11 cellular contexts compared by ENCODE assay signal in genomic region chr3:66493464-66494099, GRCh38. TPM values are rescaled to one million over a fixed set of nuclear protein-coding genes. Genes with fewer than 3 reads are reported as not detected.
DNase-seq lines count a peak whose midpoint lies in the region; ATAC-seq and TF ChIP-seq lines count a peak whose summit lies in the region.
"Had no signal": no experiment of that assay in that cellular context is flagged by ENCODE, and none has a peak within 500 bp of the region (broad histone marks: within the 10 kb centered on the region; RNA-seq: fewer than 3 reads in every experiment).

No MANE protein-coding gene starts in this region.

- no peaks in the 10 kb centered on the region for H3K9me3 ChIP-seq in heart left ventricle
- no peaks in the 10 kb centered on the region for H3K9me3 ChIP-seq in left lung
- H3K9me3 ChIP-seq in tibial nerve: no peaks in the 10 kb centered on the region
- H3K9me3 ChIP-seq: heart right ventricle had no signal

- H3K4me1 ChIP-seq in heart left ventricle (peaks cover 11 to 98% (median 87%) of the 10 kb centered on the region in 12 donors), left lung (peaks cover 39 to 77% of the 10 kb centered on the region in 2 donors), tibial nerve (peaks cover 0 to 88% (median 73%) of the 10 kb centered on the region in 4 donors)

- H3K4me3 ChIP-seq in heart left ventricle: no peak overlapping the region
- no peak overlapping the region for H3K4me3 ChIP-seq in left lung
- H3K4me3 ChIP-seq in tibial nerve: no peak overlapping the region
- H3K4me3 ChIP-seq in lower leg skin (ENCODE audit: low read depth, poor library complexity, severe bottlenecking): no peak overlapping the region
- H3K4me3 ChIP-seq: heart right ventricle had no signal

- peak overlapping the region; percentile 51 for H3K4me3 Mint-ChIP-seq in activated CD4-positive, alpha-beta memory T cell treated with anti-CD3 and anti-CD28 coated beads for 36 hours

- WGBS in heart left ventricle, 4 donors: 71 to 82% (median 74%) methylated on average over 5 of the region's 5 CpGs
- WGBS in tibial nerve, 2 donors: 68 to 69% methylated on average over 5 of the region's 5 CpGs
- WGBS in lower leg skin, 2 donors: 71 to 73% methylated on average over 5 of the region's 5 CpGs

- H3K27ac Mint-ChIP-seq in activated CD4-positive, alpha-beta memory T cell treated with anti-CD3 and anti-CD28 coated beads for 36 hours: peak overlapping the region; percentile 56

- H3K27me3 Mint-ChIP-seq in activated CD4-positive, alpha-beta memory T cell treated with anti-CD3 and anti-CD28 coated beads for 36 hours: no peaks in the 10 kb centered on the region

- intact Hi-C loops in heart left ventricle (cut with DNase I): loop anchor here in 1 of 10 donors (2.0 kb wide), 1 partner anchor 43 kb away; no protein-coding TSS in a partner anchor
- intact Hi-C loops in left ventricle myocardium superior (cut with micrococcal nuclease): no loop called here
- intact Hi-C loops in activated CD4-positive, alpha-beta memory T cell treated with anti-CD3 and anti-CD28 coated beads for 36 hours (cut with micrococcal nuclease): loop anchor here (2.0 kb wide), 1 partner anchor 13 kb away; no protein-coding TSS in a partner anchor
- intact Hi-C loops in left lung (cut with DNase I): no loop called here
- intact Hi-C loops in lower leg skin (cut with DNase I; ENCODE audit: low total_unique reads): no loop called here

- no peak for DNase-seq in heart left ventricle
- no peak for DNase-seq in left ventricle myocardium superior
- DNase-seq in activated CD4-positive, alpha-beta memory T cell treated with anti-CD3 and anti-CD28 coated beads for 36 hours: no peak
- no peak for DNase-seq in left lung
- no peak for DNase-seq in tibial nerve (ENCODE audit: low spot score in 2 of 2)
- no peak for DNase-seq in RPMI8226
- DNase-seq in lower leg skin (ENCODE audit: low spot score in 2 of 2): no peak
- DNase-seq: activated CD8-positive, alpha-beta memory T cell treated with anti-CD3 and anti-CD28 coated beads for 24 hours; heart right ventricle; mesendoderm had no signal

- no peak for ATAC-seq in heart left ventricle
- no peak for ATAC-seq in left ventricle myocardium superior
- peak; percentile 21 for ATAC-seq in left lung
- ATAC-seq in GM18868 (IDR thresholded peaks at IDR 0.05; ENCODE audit: unreplicated experiment): no peak

- peaks cover 91% of the 10 kb centered on the region for H3K4me1 Mint-ChIP-seq in activated CD4-positive, alpha-beta memory T cell treated with anti-CD3 and anti-CD28 coated beads for 36 hours (ENCODE audit: low read depth)

- TF ChIP-seq EP300 in tibial nerve (IDR thresholded peaks at IDR 0.05): no peak

- H3K36me3 Mint-ChIP-seq in activated CD4-positive, alpha-beta memory T cell treated with anti-CD3 and anti-CD28 coated beads for 36 hours: no peaks in the 10 kb centered on the region

- H3K9me3 Mint-ChIP-seq in activated CD4-positive, alpha-beta memory T cell treated with anti-CD3 and anti-CD28 coated beads for 36 hours: no peaks in the 10 kb centered on the region

- no peaks in the 10 kb centered on the region for H3K27me3 ChIP-seq in heart left ventricle
- H3K27me3 ChIP-seq in left lung: no peaks in the 10 kb centered on the region
- H3K27me3 ChIP-seq in tibial nerve: no peaks in the 10 kb centered on the region
- H3K27me3 ChIP-seq: heart right ventricle had no signal

- POLR2A ChIA-PET in activated CD4-positive, alpha-beta memory T cell treated with anti-CD3 and anti-CD28 coated beads for 36 hours (lab: Charles Lee): interaction anchor here (1.0 to 1.4 kb wide), 2 partner anchors 10 to 20 kb away, joined by 3 read pairs; no protein-coding TSS in a partner anchor

- TF ChIP-seq CTCF in heart left ventricle (IDR thresholded peaks at IDR 0.05): no peak
- TF ChIP-seq CTCF in left lung (IDR thresholded peaks at IDR 0.05): no peak
- no peak for TF ChIP-seq CTCF in tibial nerve (IDR thresholded peaks at IDR 0.05)
- TF ChIP-seq CTCF in lower leg skin (IDR thresholded peaks at IDR 0.05): no peak

- CTCF ChIA-PET in activated CD4-positive, alpha-beta memory T cell treated with anti-CD3 and anti-CD28 coated beads for 36 hours (lab: Charles Lee): interaction anchor here (0.7 to 1.6 kb wide), 2 partner anchors 10 to 26 kb away, joined by 4 read pairs; no protein-coding TSS in a partner anchor

- peak overlapping the region in 8 of 12 donors; percentile 5 to 98 (median 38) for H3K27ac ChIP-seq in heart left ventricle
- peak overlapping the region in 1 of 2 donors; percentile 19 for H3K27ac ChIP-seq in left lung
- peak overlapping the region in 3 of 4 donors; percentile 34 to 64 (median 60) for H3K27ac ChIP-seq in tibial nerve

- no peaks in the 10 kb centered on the region for H3K36me3 ChIP-seq in heart left ventricle
- H3K36me3 ChIP-seq in left lung: no peaks in the 10 kb centered on the region
- no peaks in the 10 kb centered on the region for H3K36me3 ChIP-seq in tibial nerve
- H3K36me3 ChIP-seq: heart right ventricle had no signal

- TF ChIP-seq POLR2A in heart left ventricle (IDR thresholded peaks at IDR 0.05) (no peak), tibial nerve (IDR thresholded peaks at IDR 0.05) (no peak), lower leg skin (IDR thresholded peaks at IDR 0.05) (no peak)

RNA-seq across cellular contexts. Expression of gene LRIG1, which starts 7.2 kb away (rescaled TPM):
- total RNA-seq in heart left ventricle: 100 to 1,000 TPM in 4 of 9 donors, 10 to 100 TPM in 5; 71.0 to 161 (median 98.3) TPM
- polyA plus RNA-seq in heart left ventricle: 10 to 100 TPM; 42.3 to 52.9 TPM
- 104 TPM for total RNA-seq in left ventricle myocardium superior
- total RNA-seq in activated CD4-positive, alpha-beta memory T cell treated with anti-CD3 and anti-CD28 coated beads for 36 hours: 10 to 100 TPM; 35.3 to 40.4 TPM
- 10 to 100 TPM; 34.9 to 36.4 TPM for total RNA-seq in left lung
- 10 to 100 TPM; 48.6 to 58.6 (median 52.5) TPM for total RNA-seq in tibial nerve
- total RNA-seq in lower leg skin: 10 to 100 TPM; 53.3 to 91.5 (median 69.8) TPM
